23 cellular contexts compared by ENCODE assay signal in the genomic region with DNA sequence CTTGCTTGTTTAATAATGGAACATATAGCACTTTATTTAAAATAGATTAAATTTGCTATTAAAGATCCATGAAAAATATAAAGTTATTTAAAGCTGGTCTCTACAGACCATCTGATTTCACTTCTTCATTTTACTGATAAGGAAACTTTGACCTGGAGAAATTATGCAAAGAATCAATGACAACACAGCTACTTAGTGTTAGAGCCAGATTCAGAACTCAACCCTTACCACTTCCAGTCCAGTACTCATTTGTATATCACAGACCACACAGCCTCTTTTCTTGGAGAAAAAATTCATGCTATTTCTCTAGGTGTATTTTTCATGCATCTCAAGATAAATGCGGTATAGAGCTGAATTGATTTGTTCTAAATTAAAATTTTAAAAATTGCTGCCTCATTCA. TPM values are rescaled to one million over a fixed set of nuclear protein-coding genes. Genes with fewer than 3 reads are reported as not detected.
"Had no signal": no experiment of that assay in that cellular context is flagged by ENCODE, and none has a peak within 500 bp of the region (broad histone marks: within the 10 kb centered on the region; RNA-seq: fewer than 3 reads in every experiment).

No MANE protein-coding gene starts in this region.

- H3K36me3 ChIP-seq: prostate gland had no signal

- H3K4me1 Mint-ChIP-seq: activated CD4-positive, alpha-beta memory T cell treated with anti-CD3 and anti-CD28 coated beads, Interleukin-2, amount 10 ng/mL, durations not matched to agents 7 days and 5 days; activated naive CD4-positive, alpha-beta T cell treated with anti-CD3 and anti-CD28 coated beads, Interleukin-2, amount 10 ng/mL, durations not matched to agents 7 days and 5 days; activated naive CD8-positive, alpha-beta T cell treated with anti-CD3 and anti-CD28 coated beads, Interleukin-2, amount 50 U/mL, for 24 hours; naive thymus-derived CD4-positive, alpha-beta T cell; neural crest cell had no signal

- ATAC-seq: activated naive CD8-positive, alpha-beta T cell treated with anti-CD3 and anti-CD28 coated beads, Interleukin-2, amount 50 U/mL, for 24 hours; activated T-cell treated with anti-CD3 and anti-CD28 coated beads, Interleukin-2, amount 50 U/mL, for 72 hours; foreskin keratinocyte; left lobe of liver; lower lobe of right lung; naive thymus-derived CD4-positive, alpha-beta T cell had no signal

- H3K27me3 ChIP-seq: foreskin keratinocyte, spleen had no signal

- H3K27ac Mint-ChIP-seq: activated CD4-positive, alpha-beta memory T cell treated with anti-CD3 and anti-CD28 coated beads, Interleukin-2, amount 10 ng/mL, durations not matched to agents 7 days and 5 days; activated naive CD4-positive, alpha-beta T cell treated with anti-CD3 and anti-CD28 coated beads, Interleukin-2, amount 10 ng/mL, durations not matched to agents 7 days and 5 days; activated naive CD8-positive, alpha-beta T cell treated with anti-CD3 and anti-CD28 coated beads, Interleukin-2, amount 50 U/mL, for 24 hours; activated T-cell treated with anti-CD3 and anti-CD28 coated beads, Interleukin-2, amount 50 U/mL, for 72 hours; dendritic cell treated with granulocyte-macrophage colony-stimulating factor and Interleukin-4, amounts not matched to agents 40 ng/mL and 50 ng/mL, for 4 days; naive thymus-derived CD4-positive, alpha-beta T cell; T-helper 1 cell treated with Interleukin-12 subunit alpha and Interleukin-12 subunit beta and Interleukin-4 antibody, amounts not matched to agents 30 μg/mL and 1 μg/mL, for 36 hours; type B pancreatic cell had no signal

- H3K4me3 ChIP-seq: lower lobe of right lung, prostate gland, spleen, thoracic aorta had no signal

- H3K36me3 Mint-ChIP-seq: activated naive CD4-positive, alpha-beta T cell treated with anti-CD3 and anti-CD28 coated beads, Interleukin-2, amount 10 ng/mL, durations not matched to agents 7 days and 5 days; naive thymus-derived CD4-positive, alpha-beta T cell had no signal

- H3K9me3 ChIP-seq: lower lobe of right lung, prostate gland, spleen, thoracic aorta had no signal

- H3K4me3 Mint-ChIP-seq: activated CD4-positive, alpha-beta memory T cell treated with anti-CD3 and anti-CD28 coated beads, Interleukin-2, amount 10 ng/mL, durations not matched to agents 7 days and 5 days; activated naive CD4-positive, alpha-beta T cell treated with anti-CD3 and anti-CD28 coated beads, Interleukin-2, amount 10 ng/mL, durations not matched to agents 7 days and 5 days; activated naive CD8-positive, alpha-beta T cell treated with anti-CD3 and anti-CD28 coated beads, Interleukin-2, amount 50 U/mL, for 24 hours; activated T-cell treated with anti-CD3 and anti-CD28 coated beads, Interleukin-2, amount 50 U/mL, for 72 hours; brain; dendritic cell treated with granulocyte-macrophage colony-stimulating factor and Interleukin-4, amounts not matched to agents 40 ng/mL and 50 ng/mL, for 4 days; naive thymus-derived CD4-positive, alpha-beta T cell; neural crest cell; T-helper 1 cell treated with Interleukin-12 subunit alpha and Interleukin-12 subunit beta and Interleukin-4 antibody, amounts not matched to agents 30 μg/mL and 1 μg/mL, for 36 hours; type B pancreatic cell had no signal

- H3K4me1 ChIP-seq: prostate gland had no signal

- DNase-seq: activated CD4-positive, alpha-beta memory T cell treated with anti-CD3 and anti-CD28 coated beads, Interleukin-2, amount 10 ng/mL, durations not matched to agents 7 days and 5 days; activated CD4-positive, alpha-beta T cell treated with anti-CD3 and anti-CD28 coated beads for 48 hours; activated effector memory CD4-positive, alpha-beta T cell treated with anti-CD3 and anti-CD28 coated beads, Interleukin-2, amount 50 U/mL, for 16 hours; activated naive CD4-positive, alpha-beta T cell treated with anti-CD3 and anti-CD28 coated beads, Interleukin-2, amount 10 ng/mL, durations not matched to agents 7 days and 5 days; activated naive CD8-positive, alpha-beta T cell treated with anti-CD3 and anti-CD28 coated beads, Interleukin-2, amount 50 U/mL, for 24 hours; activated T-cell treated with anti-CD3 and anti-CD28 coated beads, Interleukin-2, amount 50 U/mL, for 72 hours; effector CD4-positive, alpha-beta T cell; erythroblast; foreskin keratinocyte; lower lobe of right lung; naive thymus-derived CD4-positive, alpha-beta T cell; spleen; stimulated activated CD4-positive, alpha-beta T cell treated with anti-CD3 and anti-CD28 coated beads, Interleukin-4, amount 100 ng/mL, for 1 hour; stimulated activated naive CD4-positive, alpha-beta T cell treated with Interleukin-2 at 50 U/mL for 16 hours; T1000 had no signal

- H3K9me3 Mint-ChIP-seq: activated CD4-positive, alpha-beta memory T cell treated with anti-CD3 and anti-CD28 coated beads, Interleukin-2, amount 10 ng/mL, durations not matched to agents 7 days and 5 days; activated naive CD4-positive, alpha-beta T cell treated with anti-CD3 and anti-CD28 coated beads, Interleukin-2, amount 10 ng/mL, durations not matched to agents 7 days and 5 days; activated naive CD8-positive, alpha-beta T cell treated with anti-CD3 and anti-CD28 coated beads, Interleukin-2, amount 50 U/mL, for 24 hours; neural crest cell; T-helper 1 cell treated with Interleukin-12 subunit alpha and Interleukin-12 subunit beta and Interleukin-4 antibody, amounts not matched to agents 30 μg/mL and 1 μg/mL, for 36 hours had no signal

- H3K27ac ChIP-seq: foreskin keratinocyte, lower lobe of right lung, prostate gland, spleen, thoracic aorta had no signal

- H3K27me3 Mint-ChIP-seq: activated CD4-positive, alpha-beta memory T cell treated with anti-CD3 and anti-CD28 coated beads, Interleukin-2, amount 10 ng/mL, durations not matched to agents 7 days and 5 days; activated naive CD4-positive, alpha-beta T cell treated with anti-CD3 and anti-CD28 coated beads, Interleukin-2, amount 10 ng/mL, durations not matched to agents 7 days and 5 days; activated naive CD8-positive, alpha-beta T cell treated with anti-CD3 and anti-CD28 coated beads, Interleukin-2, amount 50 U/mL, for 24 hours; brain; dendritic cell treated with granulocyte-macrophage colony-stimulating factor and Interleukin-4, amounts not matched to agents 40 ng/mL and 50 ng/mL, for 4 days; type B pancreatic cell had no signal

RNA-seq across cellular contexts. Expression of a gene that starts 34.0 kb away (rescaled TPM):
- polyA plus RNA-seq: naive thymus-derived CD4-positive, alpha-beta T cell had no signal
